ENCODE assay signal across 8 cellular contexts in genomic region chr3:183825380-183826161, GRCh38. TPM values are rescaled to one million over a fixed set of nuclear protein-coding genes. Genes with fewer than 3 reads are reported as not detected.
A peak's percentile ranks its signal among the peaks of the same experiment; 100 is the strongest.
DNase-seq lines count a peak whose midpoint lies in the region; ATAC-seq and TF ChIP-seq lines count a peak whose summit lies in the region.

TSS of gene MAP6D1 (minus strand) at chr3:183825577. CDS start at chr3:183825547, 30 bp downstream.

- H3K4me3 ChIP-seq in RWPE2 (ENCODE audit: severe bottlenecking): peak within 1 kb of the TSS; percentile 47
- H3K4me3 ChIP-seq in vagina: peak within 1 kb of the TSS; percentile 53 to 57

- no peaks in the 10 kb centered on the region for H3K27me3 ChIP-seq in RWPE2 (ENCODE audit: insufficient read depth, poor library complexity, severe bottlenecking)
- H3K27me3 ChIP-seq in vagina: no peaks in the 10 kb centered on the region

- H3K27ac ChIP-seq in RWPE2 (ENCODE audit: poor library complexity, severe bottlenecking) (peak within 1 kb of the TSS; percentile 32), vagina (no peak within 1 kb of the TSS)

- intact Hi-C loops in head of caudate nucleus (cut with DNase I): loop anchor here (2.0 kb wide), 1 partner anchor 59 kb away; the partner anchor contains the start of gene PARL
- intact Hi-C loops in vagina (cut with DNase I): no loop called here

- TF ChIP-seq CTCF in GM13976 (IDR thresholded peaks at IDR 0.05; ENCODE audit: borderline replicate concordance, control extremely low read depth, extremely low read depth, insufficient read depth, missing control alignments): peak; percentile 22
- peak; percentile 70 for TF ChIP-seq CTCF in RWPE2 (IDR thresholded peaks at IDR 0.05; ENCODE audit: poor library complexity, severe bottlenecking)
- no peak for TF ChIP-seq CTCF in vagina (IDR thresholded peaks at IDR 0.05)

- ATAC-seq in RWPE2 (ENCODE audit: low read depth): peak; percentile 48

- no peaks in the 10 kb centered on the region for H3K9me3 ChIP-seq in RWPE2 (ENCODE audit: severe bottlenecking)
- H3K9me3 ChIP-seq in vagina: no peaks in the 10 kb centered on the region

- H3K36me3 ChIP-seq in RWPE2 (ENCODE audit: low read depth) (peaks cover 8% of the 10 kb centered on the region), vagina (peaks cover 0 to 7% of the 10 kb centered on the region in 2 donors)

- DNase-seq in ACHN (peak; percentile 56), GM13976 (ENCODE audit: low spot score) (peak; percentile 80), HPDE6-E6E7 (ENCODE audit: extremely low spot score) (peak; percentile 45), RWPE2 (ENCODE audit: low spot score) (no peak), head of caudate nucleus (peak; percentile 58 to 93 (median 82)), occipital lobe (lab: John Stamatoyannopoulos, UW) (peak; percentile 80), vagina (ENCODE audit: extremely low spot score in 2 of 2) (no peak)
- peak; percentile 27 for DNase-seq in activated naive CD8-positive, alpha-beta T cell treated with anti-CD3 and anti-CD28 coated beads, Interleukin-2, amount 50 U/mL, for 16 hours (ENCODE audit: low read depth, low spot score)

- no peak for TF ChIP-seq POLR2A in vagina (IDR thresholded peaks at IDR 0.05)

- in situ Hi-C loops in ACHN (cut with HindIII; ENCODE audit: low pct_ligation_motif_present, low pct_unique_long_range_greater_than_20kb, low sequenced_read_pairs): no loop called here
- in situ Hi-C loops in GM13976 (cut with MboI; ENCODE audit: low sequenced_read_pairs, unreplicated experiment): no loop called here

- H3K4me1 ChIP-seq in RWPE2 (ENCODE audit: insufficient read depth, poor library complexity, severe bottlenecking) (peaks cover 7% of the 10 kb centered on the region), vagina (peaks cover 22% of the 10 kb centered on the region)

RNA-seq across cellular contexts. Expression of gene MAP6D1, which starts in this region (rescaled TPM):
- total RNA-seq in occipital lobe (4.5 TPM), vagina (not detected)

Comparison
In these comparisons a context has a peak if more than half of its experiments do, and no peak if none do; other contexts are left out.
1. DNase-seq: peak in ACHN (single experiment), GM13976 (single experiment), HPDE6-E6E7 (single experiment), activated naive CD8-positive, alpha-beta T cell treated with anti-CD3 and anti-CD28 coated beads, Interleukin-2, amount 50 U/mL, for 16 hours (single experiment), head of caudate nucleus (42 of 42) and occipital lobe (single experiment); none in RWPE2 (single experiment) and vagina (0 of 2).
2. CTCF ChIP-seq: peak in GM13976 (single experiment) and RWPE2 (single experiment); none in vagina (0 of 3).